ENCODE assay signal across 8 cellular contexts in the genomic region with DNA sequence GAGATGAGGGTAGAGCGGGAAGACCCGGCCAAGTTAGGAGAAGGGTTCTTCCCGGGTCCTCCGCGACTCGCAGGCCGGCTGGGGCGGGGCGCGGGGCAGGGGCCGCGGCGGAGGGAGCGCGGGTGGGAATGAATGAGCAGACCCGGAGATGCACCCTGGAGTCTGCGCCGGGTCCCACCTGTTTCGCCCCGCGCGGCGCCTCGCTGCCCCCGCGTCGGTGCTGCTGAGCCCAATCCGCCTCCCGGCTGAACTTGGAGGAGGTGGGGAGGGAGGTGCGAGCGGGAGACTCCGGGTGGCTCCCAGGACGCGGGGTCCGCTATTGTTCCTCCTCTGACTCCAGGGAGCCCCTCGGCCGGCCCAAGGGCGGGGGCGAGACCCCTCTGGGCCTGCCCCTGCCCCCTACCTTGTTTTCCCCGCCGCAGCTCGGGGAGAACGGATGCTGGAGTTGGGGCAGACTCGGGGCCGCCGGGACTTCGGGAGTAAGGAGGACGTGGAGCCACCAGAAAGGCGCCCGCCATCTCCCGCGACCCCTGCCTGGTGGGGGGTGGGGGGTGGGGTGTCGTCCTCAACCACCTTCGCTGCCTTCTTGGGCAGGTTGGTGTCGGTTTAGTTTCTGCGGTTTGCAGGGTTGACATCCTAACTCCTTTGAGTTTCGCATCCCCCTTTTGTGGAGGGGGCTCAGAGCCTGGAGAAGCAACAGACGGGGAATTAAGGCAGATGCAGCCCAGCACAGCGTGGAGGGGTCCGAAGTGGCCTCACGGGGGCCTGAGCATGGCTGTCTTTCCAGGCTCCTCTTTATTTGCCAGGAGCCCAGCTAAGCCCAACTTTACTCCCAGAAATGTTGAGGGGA. TPM values are rescaled to one million over a fixed set of nuclear protein-coding genes. Genes with fewer than 3 reads are reported as not detected.
A peak's percentile ranks its signal among the peaks of the same experiment; 100 is the strongest.
DNase-seq lines count a peak whose midpoint lies in the region; ATAC-seq and TF ChIP-seq lines count a peak whose summit lies in the region.

No MANE protein-coding gene starts in this region.

- TF ChIP-seq CTCF in AG04450 (IDR thresholded peaks at IDR 0.05; ENCODE audit: low read depth, low read length) = no peak
- TF ChIP-seq CTCF in WI38 (IDR thresholded peaks at IDR 0.05; ENCODE audit: low read depth, low read length) = no peak
- no peak for TF ChIP-seq CTCF in nephron (IDR thresholded peaks at IDR 0.05; ENCODE audit: unreplicated experiment in 3 of 3)

- H3K27ac ChIP-seq in AG04450 (ENCODE audit: low read depth, low read length) (peak overlapping the region; percentile 98), GM23248 (peak overlapping the region; percentile 94)

- H3K4me3 ChIP-seq in AG04450 (ENCODE audit: low read depth, low read length) = peak overlapping the region; percentile 82
- peak overlapping the region; percentile 87 for H3K4me3 ChIP-seq in GM23248
- peak overlapping the region; percentile 99 for H3K4me3 ChIP-seq in WI38 (ENCODE audit: low read depth, low read length)

- DNase-seq in AG04450 (ENCODE audit: low read depth, low spot score) (no peak), GM23248 (peak; percentile 74), SIG-M5 (lab: John Stamatoyannopoulos, UW) (no peak)
- no peak for DNase-seq in central memory CD4-positive, alpha-beta T cell

- H3K27ac Mint-ChIP-seq in nephron = peak overlapping the region; percentile 87 to 98 (median 91)

- no peaks in the 10 kb centered on the region for H3K9me2 ChIP-seq in GM23248 (ENCODE audit: insufficient read depth)

- H3K4me1 ChIP-seq in GM23248 (ENCODE audit: insufficient read depth) = peaks cover 51% of the 10 kb centered on the region

- peaks cover 10% of the 10 kb centered on the region for H3K36me3 Mint-ChIP-seq in nephron (ENCODE audit: low read depth)

- H3K9me3 ChIP-seq in AG04450 (ENCODE audit: control insufficient read depth, insufficient read depth, low read length) (peaks cover 3% of the 10 kb centered on the region; the same call in 1 of the 2 replicates), GM23248 (ENCODE audit: low read depth) (no peaks in the 10 kb centered on the region)

- ATAC-seq in esophagus mucosa (peak; percentile 34), HG03571 (IDR thresholded peaks at IDR 0.05; ENCODE audit: unreplicated experiment) (no peak)

- H2AFZ ChIP-seq in GM23248 = peak overlapping the region; percentile 90

- H3K27me3 Mint-ChIP-seq in nephron (ENCODE audit: low read depth) = no peaks in the 10 kb centered on the region

- H3K4me3 Mint-ChIP-seq in nephron = peak overlapping the region; percentile 89 to 93 (median 93)

- peaks cover 51% of the 10 kb centered on the region for H3K79me2 ChIP-seq in GM23248 (ENCODE audit: insufficient read depth)

- no peaks in the 10 kb centered on the region for H3K9me3 Mint-ChIP-seq in nephron

- CTCF ChIA-PET in AG04450 (lab: Charles Lee) = interaction anchor here (0.7 to 1.1 kb wide), 3 partner anchors 134 to 241 kb away, joined by 3 read pairs; no protein-coding TSS in a partner anchor

- H3K9ac ChIP-seq in GM23248 = peak overlapping the region; percentile 97

- WGBS in GM23248 (ENCODE audit: low coverage in 1 of 2, low lambda C conversion rate in 2 of 2, missing lambda C conversion rate in 2 of 2), 2 experiments = 1 to 2% methylated on average over 35 to 56 of the region's 61 CpGs

- peaks cover 35% of the 10 kb centered on the region for H3K4me1 Mint-ChIP-seq in nephron

- H3K36me3 ChIP-seq in GM23248 (ENCODE audit: low read depth) = 0 out of 2 replicates have a peak, but pooled peaks cover under 1% of the 10 kb centered on the region

- no peaks in the 10 kb centered on the region for H3K27me3 ChIP-seq in AG04450 (ENCODE audit: control insufficient read depth, insufficient read depth, low read length)
- H3K27me3 ChIP-seq in GM23248 (replicated peaks; ENCODE audit: insufficient read depth) = no peaks in the 10 kb centered on the region

- H4K20me1 ChIP-seq in GM23248 (ENCODE audit: insufficient read depth) = 0 out of 2 replicates have a peak, but pooled peaks cover 2% of the 10 kb centered on the region

- H3K4me2 ChIP-seq in GM23248 (ENCODE audit: unreplicated experiment) = peak overlapping the region; percentile 93

- peaks cover 63% of the 10 kb centered on the region for H3F3A ChIP-seq in GM23248 (ENCODE audit: insufficient read depth)

- in situ Hi-C loops in GM23248 (cut with MboI) = no loop called here

- POLR2A ChIA-PET in AG04450 (lab: Yijun Ruan, JAX) = interaction anchor here (0.7 to 2.1 kb wide), 11 partner anchors 30 to 133 kb away, joined by 3 to 18 read pairs (median 5); no protein-coding TSS in a partner anchor

RNA-seq across cellular contexts. Expression of a gene that starts 0.8 kb away (rescaled TPM):
- polyA plus RNA-seq in AG04450 (2011; rRNA removed) (162 and 211 TPM in 2 replicates), GM23248 (2016; fragmentation: Nextera tagmentation; extraction: Ambion mirVana) (113 and 116 TPM in 2 replicates)
- polyA minus RNA-seq in AG04450 (2011; rRNA and poly(A)+ RNA removed) = 438 and 587 TPM in 2 replicates
- 120 and 124 TPM in 2 replicates for total RNA-seq in GM23248 (2014; rRNA removed; shearing (Covaris generic))
- 9.8 TPM for total RNA-seq in esophagus mucosa

Comparison
In these comparisons a context has a peak if more than half of its experiments do, and no peak if none do; other contexts are left out.
1. RNA of a gene that starts 0.8 kb away (total RNA-seq): 120 to 124 TPM in GM23248; 9.8 TPM in esophagus mucosa (single experiment); every median in the first group is over 10 times any median in the second.
2. Peak in every context shown above with its lines, with median percentiles within 50 percentile points of each other: H3K4me3 ChIP-seq.